ENCODE assay signal across 20 cellular contexts in genomic region chr1:220817907-220818306, GRCh38. TPM values are rescaled to one million over a fixed set of nuclear protein-coding genes. Genes with fewer than 3 reads are reported as not detected.
DNase-seq lines count a peak whose midpoint lies in the region; ATAC-seq and TF ChIP-seq lines count a peak whose summit lies in the region.
"Had no signal": no experiment of that assay in that cellular context is flagged by ENCODE, and none has a peak within 500 bp of the region (broad histone marks: within the 10 kb centered on the region; RNA-seq: fewer than 3 reads in every experiment).

No MANE protein-coding gene starts in this region.

- H3K27me3 ChIP-seq in lung (ENCODE audit: control insufficient read depth, insufficient read depth), result no peaks in the 10 kb centered on the region
- peaks cover 8 to 9% of the 10 kb centered on the region in 2 donors for H3K27me3 ChIP-seq in stomach smooth muscle (ENCODE audit: control insufficient read depth in 1 of 2, insufficient read depth in 2 of 2, low read length in 2 of 2)
- H3K27me3 ChIP-seq: cardiac muscle cell, ovary had no signal

- H3K27me3 Mint-ChIP-seq in WTC11 (ENCODE audit: low read depth), result no peaks in the 10 kb centered on the region; the same call in 1 of the 2 replicates
- H3K27me3 Mint-ChIP-seq in activated CD8-positive, alpha-beta T cell treated with anti-CD3 and anti-CD28 coated beads, Interleukin-2, amount 10 ng/mL, durations not matched to agents 7 days and 5 days (ENCODE audit: low read depth), result peaks cover 2% of the 10 kb centered on the region

- H3K4me3 ChIP-seq in lung (no peak overlapping the region), stomach smooth muscle (ENCODE audit: low read length in 2 of 2) (no peak overlapping the region)
- H3K4me3 ChIP-seq: cardiac muscle cell, ovary, smooth muscle cell had no signal

- H3K36me3 ChIP-seq in lung (ENCODE audit: control insufficient read depth in 2 of 2, insufficient read depth in 2 of 2, low read length in 2 of 2), result no peaks in the 10 kb centered on the region
- no peaks in the 10 kb centered on the region for H3K36me3 ChIP-seq in stomach smooth muscle (ENCODE audit: control insufficient read depth in 2 of 2, insufficient read depth in 2 of 2, low read length in 2 of 2)
- H3K36me3 ChIP-seq: cardiac muscle cell, ovary had no signal

- peaks cover 9% of the 10 kb centered on the region; the same call in 1 of the 2 replicates for H3K9me3 Mint-ChIP-seq in WTC11
- H3K9me3 Mint-ChIP-seq in activated CD8-positive, alpha-beta T cell treated with anti-CD3 and anti-CD28 coated beads, Interleukin-2, amount 10 ng/mL, durations not matched to agents 7 days and 5 days (ENCODE audit: insufficient read depth), result no peaks in the 10 kb centered on the region
- H3K9me3 Mint-ChIP-seq: activated T-cell treated with anti-CD3 and anti-CD28 coated beads, Interleukin-2, amount 50 U/mL, for 4 hours; stimulated activated memory B cell treated with anti-CD40 and anti-IgM and Interleukin-4, amounts not matched to agents 10 μg/mL and 1 μg/mL and 100 μg/mL, for 72 hours had no signal

- peaks cover 18% of the 10 kb centered on the region for H3K4me1 Mint-ChIP-seq in WTC11
- no peaks in the 10 kb centered on the region for H3K4me1 Mint-ChIP-seq in activated CD8-positive, alpha-beta T cell treated with anti-CD3 and anti-CD28 coated beads, Interleukin-2, amount 10 ng/mL, durations not matched to agents 7 days and 5 days (ENCODE audit: low read depth)
- H3K4me1 Mint-ChIP-seq: B cell; stimulated activated memory B cell treated with anti-CD40 and anti-IgM and Interleukin-4, amounts not matched to agents 10 μg/mL and 1 μg/mL and 100 μg/mL, for 72 hours had no signal

- WGBS in lung, 2 donors, result 60 to 62% methylated on average over 1 of the region's 1 CpG

- peak overlapping the region; percentile 24; the same call in 1 of the 2 replicates for H3K27ac Mint-ChIP-seq in WTC11
- H3K27ac Mint-ChIP-seq in activated CD8-positive, alpha-beta T cell treated with anti-CD3 and anti-CD28 coated beads, Interleukin-2, amount 10 ng/mL, durations not matched to agents 7 days and 5 days, result no peak overlapping the region
- H3K27ac Mint-ChIP-seq: activated naive CD8-positive, alpha-beta T cell; B cell; stimulated activated memory B cell treated with anti-CD40 and anti-IgM and Interleukin-4, amounts not matched to agents 10 μg/mL and 1 μg/mL and 100 μg/mL, for 72 hours had no signal

- peaks cover 38% of the 10 kb centered on the region for H3K36me3 Mint-ChIP-seq in WTC11
- H3K36me3 Mint-ChIP-seq in activated CD8-positive, alpha-beta T cell treated with anti-CD3 and anti-CD28 coated beads, Interleukin-2, amount 10 ng/mL, durations not matched to agents 7 days and 5 days (ENCODE audit: low read depth), result no peaks in the 10 kb centered on the region
- H3K36me3 Mint-ChIP-seq: activated naive CD8-positive, alpha-beta T cell had no signal

- H3K4me1 ChIP-seq in lung (ENCODE audit: control insufficient read depth in 2 of 2, insufficient read depth in 2 of 2, low read length in 2 of 2) (no peaks in the 10 kb centered on the region), stomach smooth muscle (ENCODE audit: control insufficient read depth, insufficient read depth, low read length) (peaks cover 9% of the 10 kb centered on the region)

- no peak overlapping the region for H3K4me3 Mint-ChIP-seq in WTC11
- no peak overlapping the region for H3K4me3 Mint-ChIP-seq in activated CD8-positive, alpha-beta T cell treated with anti-CD3 and anti-CD28 coated beads, Interleukin-2, amount 10 ng/mL, durations not matched to agents 7 days and 5 days
- H3K4me3 Mint-ChIP-seq: activated naive CD8-positive, alpha-beta T cell; activated T-cell treated with anti-CD3 and anti-CD28 coated beads, Interleukin-2, amount 50 U/mL, for 4 hours; B cell; stimulated activated memory B cell treated with anti-CD40 and anti-IgM and Interleukin-4, amounts not matched to agents 10 μg/mL and 1 μg/mL and 100 μg/mL, for 72 hours had no signal

- no peaks in the 10 kb centered on the region for H3K9me3 ChIP-seq in lung (ENCODE audit: control insufficient read depth in 2 of 2, insufficient read depth in 1 of 2, low read length in 1 of 2)
- H3K9me3 ChIP-seq in stomach smooth muscle (ENCODE audit: control insufficient read depth in 2 of 2, low read length in 2 of 2), result no peaks in the 10 kb centered on the region
- H3K9me3 ChIP-seq: ovary had no signal

- CTCF ChIA-PET in WTC11 (lab: Charles Lee) (interaction anchor here (0.9 kb wide), 1 partner anchor 15 kb away, joined by 3 read pairs; no protein-coding TSS in a partner anchor), RWPE1 (lab: Yijun Ruan, JAX) (no interaction called here)
- CTCF ChIA-PET in activated CD8-positive, alpha-beta T cell treated with anti-CD3 and anti-CD28 coated beads, Interleukin-2, amount 10 ng/mL, durations not matched to agents 7 days and 5 days (lab: Charles Lee), result no interaction called here

- H3K27ac ChIP-seq in lung (ENCODE audit: low read depth in 1 of 2, low read length in 1 of 2) (peak overlapping the region in 1 of 2 donors; percentile 56), stomach smooth muscle (ENCODE audit: low read length) (peak overlapping the region; percentile 53), RWPE1 (no peak overlapping the region)
- H3K27ac ChIP-seq: cardiac muscle cell had no signal

- POLR2A ChIA-PET in WTC11 (lab: Charles Lee), result no interaction called here
- POLR2A ChIA-PET in activated CD8-positive, alpha-beta T cell treated with anti-CD3 and anti-CD28 coated beads, Interleukin-2, amount 10 ng/mL, durations not matched to agents 7 days and 5 days (lab: Charles Lee), result no interaction called here
- POLR2A ChIA-PET in RWPE1 (lab: Yijun Ruan, JAX; ENCODE audit: low non-redundant PET), result no interaction called here

- no peak overlapping the region for H3K9ac ChIP-seq in stomach smooth muscle (ENCODE audit: low read length in 2 of 2)

- no peak for TF ChIP-seq CTCF in WTC11 (IDR thresholded peaks at IDR 0.05)
- no peak for TF ChIP-seq CTCF in lung (IDR thresholded peaks at IDR 0.05; ENCODE audit: control extremely low read depth, extremely low read depth)
- TF ChIP-seq CTCF in RWPE1 (conservative IDR thresholded peaks at IDR 0.05; ENCODE audit: low read depth), result no peak

- DNase-seq in GF-D8 (lab: John Stamatoyannopoulos, UW), result peak; percentile 35
- no peak for DNase-seq in WTC11 (ENCODE audit: low spot score)
- DNase-seq in lung (ENCODE audit: low spot score), result no peak
- DNase-seq in activated CD8-positive, alpha-beta T cell treated with anti-CD3 and anti-CD28 coated beads, Interleukin-2, amount 10 ng/mL, durations not matched to agents 7 days and 5 days, result no peak
- DNase-seq in superior temporal gyrus (ENCODE audit: extremely low spot score), result no peak
- no peak for DNase-seq in midbrain (lab: John Stamatoyannopoulos, UW)
- DNase-seq in RWPE1 (ENCODE audit: low spot score), result no peak
- DNase-seq: activated CD4-positive, alpha-beta T cell treated with anti-CD3 and anti-CD28 coated beads, Interleukin-2, amount 50 U/mL, for 1 hour; activated T-cell treated with anti-CD3 and anti-CD28 coated beads, Interleukin-2, amount 50 U/mL, for 4 hours; effector memory CD4-positive, alpha-beta T cell; NCI-H187 treated with DMSO at 0.1 percent for 48 hours; NCI-H510A treated with DMSO at 0.1 percent for 48 hours; ovary; PC-3 had no signal

- ATAC-seq in WTC11, result no peak
- ATAC-seq in lung (ENCODE audit: insufficient read depth, low FRiP score), result peak; percentile 19
- no peak for ATAC-seq in activated CD8-positive, alpha-beta T cell treated with anti-CD3 and anti-CD28 coated beads, Interleukin-2, amount 10 ng/mL, durations not matched to agents 7 days and 5 days
- ATAC-seq: activated T-cell treated with anti-CD3 and anti-CD28 coated beads, Interleukin-2, amount 50 U/mL, for 4 hours; PC-3; stimulated activated memory B cell treated with anti-CD40 and anti-IgM and Interleukin-4, amounts not matched to agents 10 μg/mL and 1 μg/mL and 100 μg/mL, for 72 hours had no signal

TF ChIP-seq in WTC11, 78 proteins besides CTCF, POLR2A, EP300 and RAD21 (continues in another document):
- no peak for TF ChIP-seq NR1H2 (CRISPR knock-in tag; IDR thresholded peaks at IDR 0.05)
- no peak for TF ChIP-seq RELA (CRISPR knock-in tag; IDR thresholded peaks at IDR 0.05; ENCODE audit: borderline replicate concordance)
- TF ChIP-seq ZNF396 (CRISPR knock-in tag; IDR thresholded peaks at IDR 0.05; ENCODE audit: borderline replicate concordance), result no peak
- no peak for TF ChIP-seq ZNF416 (CRISPR knock-in tag; IDR thresholded peaks at IDR 0.05)
- no peak for TF ChIP-seq ZNF281 (CRISPR knock-in tag; IDR thresholded peaks at IDR 0.05)
- no peak for TF ChIP-seq TP53 (CRISPR knock-in tag; IDR thresholded peaks at IDR 0.05)

RNA-seq across cellular contexts. Expression of gene MTARC1, which starts 31.2 kb away (rescaled TPM):
- 25.8 to 33.6 TPM (median 29.5 TPM) in 3 replicates for total RNA-seq in WTC11 (2021)
- 10 to 100 TPM; 19.2 to 22.3 TPM for total RNA-seq in lung
- 10 to 100 TPM; 10.1 to 12.3 TPM for polyA plus RNA-seq in lung
- total RNA-seq in activated CD8-positive, alpha-beta T cell treated with anti-CD3 and anti-CD28 coated beads, Interleukin-2, amount 10 ng/mL, durations not matched to agents 7 days and 5 days, result not detected

Comparison
In these comparisons a context has a peak if more than half of its experiments do, and no peak if none do; other contexts are left out.
1. RNA of gene MTARC1, which starts 31.2 kb away (total RNA-seq): 25.8 to 33.6 TPM in WTC11 and 19.2 to 22.3 TPM in lung; not detected in activated CD8-positive, alpha-beta T cell treated with anti-CD3 and anti-CD28 coated beads, Interleukin-2, amount 10 ng/mL, durations not matched to agents 7 days and 5 days; every median in the first group is over 10 times any median in the second.